Comparison of ENCODE assay signal across 2 cellular contexts in genomic region chr17:41499714-41500113, GRCh38.
TF ChIP-seq lines count a peak whose summit lies in the region.

No MANE protein-coding gene starts in this region.

TF ChIP-seq in K562, 482 proteins besides CTCF, POLR2A, EP300 and RAD21 (continues in another document):
- TF ChIP-seq ZNF592 (IDR thresholded peaks at IDR 0.05) (peak; percentile 73; the same call in 1 of the 2 replicates), ZKSCAN1 (IDR thresholded peaks at IDR 0.05; ENCODE audit: low read depth, low read length) (peak; percentile 24; the same call in 1 of the 2 replicates), TEAD2 (tag; IDR thresholded peaks at IDR 0.05) (no peak), HNRNPH1 (optimal IDR thresholded peaks at IDR 0.05; ENCODE audit: low read depth, low read length) (no peak), MGA (IDR thresholded peaks at IDR 0.05) (peak; percentile 39), BRF1 (IDR thresholded peaks at IDR 0.05; ENCODE audit: borderline replicate concordance, extremely low read depth, insufficient read length) (no peak), SMAD4 (CRISPR knock-in tag; conservative IDR thresholded peaks at IDR 0.05) (0 out of 2 replicates have a peak, but pooled peaks have one; percentile 10)

TF ChIP-seq in WTC11, 78 proteins besides CTCF, POLR2A, EP300 and RAD21:
- no peak for TF ChIP-seq ATF3 (CRISPR knock-in tag; conservative IDR thresholded peaks at IDR 0.05)
- TF ChIP-seq ZNF219 (CRISPR knock-in tag; IDR thresholded peaks at IDR 0.05; ENCODE audit: borderline replicate concordance) = no peak
- no peak for TF ChIP-seq KAT7 (CRISPR knock-in tag; IDR thresholded peaks at IDR 0.05; ENCODE audit: borderline replicate concordance)
- TF ChIP-seq NFYB (CRISPR knock-in tag; conservative IDR thresholded peaks at IDR 0.05; ENCODE audit: low read depth) = no peak
- TF ChIP-seq PREB (CRISPR knock-in tag; IDR thresholded peaks at IDR 0.05; ENCODE audit: borderline replicate concordance) = no peak
- TF ChIP-seq ZMAT4 (CRISPR knock-in tag; IDR thresholded peaks at IDR 0.05) = no peak
TF ChIP-seq in WTC11: peak in this region for 0.
